In the genomic region with DNA sequence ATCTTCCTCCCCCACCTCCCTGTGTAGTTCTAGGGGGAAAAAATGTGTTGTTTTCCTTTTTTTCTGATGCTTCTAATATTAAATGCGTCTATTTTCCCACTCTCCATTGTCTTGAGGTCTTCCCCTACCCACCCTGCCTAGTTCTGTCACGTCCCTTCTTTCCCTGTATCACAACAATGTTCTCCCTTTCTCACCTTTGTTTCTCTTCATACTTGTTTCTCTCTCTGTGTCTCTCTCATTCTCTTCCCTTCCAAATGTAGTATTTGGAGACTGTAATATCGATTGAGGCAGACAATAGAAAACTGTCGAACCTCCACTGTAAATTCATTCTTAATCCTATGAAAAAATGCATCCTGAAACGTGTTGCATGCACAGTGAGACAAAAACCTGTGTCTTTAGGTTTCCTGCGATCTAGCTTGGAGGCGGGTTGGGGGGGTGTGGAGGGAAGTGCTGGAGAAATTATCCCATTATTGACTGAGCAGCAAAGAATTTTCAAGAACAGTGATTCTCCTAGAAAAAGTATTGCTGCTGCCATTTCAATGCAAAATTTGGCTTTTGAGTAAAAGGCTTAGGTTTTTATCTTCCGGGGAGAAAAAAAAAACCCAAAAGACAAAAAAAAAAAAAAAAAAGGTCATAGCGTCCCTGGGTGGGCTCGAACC, we compare ENCODE assay signal across 8 cellular contexts. TPM values are rescaled to one million over a fixed set of nuclear protein-coding genes. Genes with fewer than 3 reads are reported as not detected.
A peak's percentile ranks its signal among the peaks of the same experiment; 100 is the strongest.
DNase-seq lines count a peak whose midpoint lies in the region; ATAC-seq, FAIRE-seq and TF ChIP-seq lines count a peak whose summit lies in the region.

No MANE protein-coding gene starts in this region.

- peak overlapping the region; percentile 57 for H2AFZ ChIP-seq in HepG2 (ENCODE audit: low read length)

- peaks cover 37% of the 10 kb centered on the region for H3K4me1 ChIP-seq in HepG2 (ENCODE audit: insufficient read depth, low read length)
- peaks cover 0 to 50% (median 9%) of the 10 kb centered on the region in 4 donors for H3K4me1 ChIP-seq in right lobe of liver
- peaks cover 3 to 48% (median 36%) of the 10 kb centered on the region in 4 donors for H3K4me1 ChIP-seq in Peyer's patch
- H3K4me1 ChIP-seq in sigmoid colon: peaks cover 0 to 68% (median 65%) of the 10 kb centered on the region in 4 donors

- ATAC-seq in HepG2: no peak
- no peak for ATAC-seq in right lobe of liver
- no peak for ATAC-seq in HG03442 (IDR thresholded peaks at IDR 0.05; ENCODE audit: unreplicated experiment)

- H3K4me2 ChIP-seq in HepG2 (ENCODE audit: low read depth, low read length): peak overlapping the region; percentile 91

- H4K20me1 ChIP-seq in HepG2 (ENCODE audit: insufficient read depth, low read length): no peaks in the 10 kb centered on the region

- DNase-seq in HepG2 (ENCODE audit: low spot score) (no peak), right lobe of liver (no peak), Peyer's patch (no peak), epithelial cell of esophagus (ENCODE audit: low read depth) (peak; percentile 37), sigmoid colon (no peak), frontal cortex (ENCODE audit: low spot score in 2 of 2) (no peak)
- no peak for DNase-seq in stimulated activated CD4-positive, alpha-beta T cell treated with anti-CD3 and anti-CD28 coated beads, Interleukin-1b, Interleukin-23, amount 100 ng/mL, for 48 hours

- H3K9me3 ChIP-seq in HepG2 (ENCODE audit: low read length) (no peaks in the 10 kb centered on the region), right lobe of liver (no peaks in the 10 kb centered on the region), Peyer's patch (no peaks in the 10 kb centered on the region), sigmoid colon (no peaks in the 10 kb centered on the region)

- in situ Hi-C loops in HepG2 (cut with HindIII; ENCODE audit: extremely low pct_ligation_motif_present, low pct_unique_long_range_greater_than_20kb): loop anchor here (25.0 kb wide), 1 partner anchor 411 kb away; the partner anchor contains the start of genes ARL5C and PLXDC1

- no peak for TF ChIP-seq CTCF in HepG2 (CRISPR knock-in tag; IDR thresholded peaks at IDR 0.05)
- TF ChIP-seq CTCF in right lobe of liver (IDR thresholded peaks at IDR 0.05): no peak
- TF ChIP-seq CTCF in Peyer's patch (IDR thresholded peaks at IDR 0.05): no peak
- TF ChIP-seq CTCF in epithelial cell of esophagus (IDR thresholded peaks at IDR 0.05; ENCODE audit: insufficient read depth, low read depth, low read length, missing control alignments): no peak
- no peak for TF ChIP-seq CTCF in sigmoid colon (IDR thresholded peaks at IDR 0.05)

- no TSS peak for BruUV-seq in HepG2 (replicated peaks; lab: Mats Ljungman, UMichigan)

- H3K4me3 ChIP-seq in HepG2 (replicated peaks in 1 of 3; ENCODE audit: insufficient read depth in 1 of 3, low read depth in 2 of 3, low read length in 3 of 3) (peak overlapping the region; percentile 82 to 93 (median 84)), right lobe of liver (peak overlapping the region in 1 of 3 donors; percentile 99), Peyer's patch (peak overlapping the region; percentile 83 to 99 (median 86)), epithelial cell of esophagus (ENCODE audit: low read length) (peak overlapping the region; percentile 100), sigmoid colon (peak overlapping the region in 3 of 4 donors; percentile 82 to 92 (median 91))

- intact Hi-C loops in HepG2 (cut with micrococcal nuclease; ENCODE audit: unreplicated experiment) (loop anchor here (5.0 kb wide), 2 partner anchors 116 to 1356 kb away; no protein-coding TSS in a partner anchor), right lobe of liver (cut with DNase I) (no loop called here), sigmoid colon (cut with DNase I) (loop anchor here (2.0 kb wide), 1 partner anchor 20 kb away; the partner anchor contains the start of gene CISD3)

- WGBS in HepG2 (ENCODE audit: low lambda C conversion rate): under 1% methylated on average over 10 of the region's 10 CpGs
- 2% methylated on average over 10 of the region's 10 CpGs for WGBS in right lobe of liver (ENCODE audit: insufficient coverage, low coverage, low lambda C conversion rate, missing lambda C conversion rate)
- WGBS in sigmoid colon, 2 donors: 1 to 3% methylated on average over 10 of the region's 10 CpGs

- no peak for TF ChIP-seq EP300 in HepG2 (IDR thresholded peaks at IDR 0.05; ENCODE audit: low read depth in 2 of 2, low read length in 2 of 2)
- no peak for TF ChIP-seq EP300 in HepG2 (CRISPR knock-in tag; IDR thresholded peaks at IDR 0.05; ENCODE audit: borderline replicate concordance)
- TF ChIP-seq EP300 in sigmoid colon (IDR thresholded peaks at IDR 0.05): no peak

- peaks cover 30% of the 10 kb centered on the region for H3K79me2 ChIP-seq in HepG2 (ENCODE audit: insufficient read depth, low read length)

- H3K27ac ChIP-seq in HepG2 (ENCODE audit: extremely low read length, insufficient read depth, low read length) (peak overlapping the region; percentile 68), right lobe of liver (peak overlapping the region in 1 of 3 donors; percentile 52), Peyer's patch (peak overlapping the region; percentile 78 to 91 (median 85)), sigmoid colon (peak overlapping the region; percentile 86 to 94 (median 89))

- no peak for FAIRE-seq in HepG2 (lab: Jason Lieb, UNC)
- no peak for FAIRE-seq in frontal cortex (lab: Jason Lieb, UNC)

- TF ChIP-seq POLR2A in HepG2 (IDR thresholded peaks at IDR 0.05; ENCODE audit: insufficient read depth in 1 of 2, low read depth in 2 of 2, low read length in 2 of 2) (no peak), right lobe of liver (IDR thresholded peaks at IDR 0.05) (no peak), Peyer's patch (IDR thresholded peaks at IDR 0.05) (no peak), sigmoid colon (IDR thresholded peaks at IDR 0.05) (no peak)

- peak overlapping the region; percentile 68 for H3K9ac ChIP-seq in HepG2 (ENCODE audit: insufficient read depth, low read depth, low read length)

- TF ChIP-seq RAD21 in HepG2 (CRISPR knock-in tag; IDR thresholded peaks at IDR 0.05): no peak

- POLR2A ChIA-PET in HepG2 (lab: Yijun Ruan, JAX): interaction anchor here (0.7 to 4.4 kb wide), 13 partner anchors 13 to 290 kb away, joined by 3 to 57 read pairs (median 4); partner anchors contain the start of genes CISD3, CWC25, LASP1 and MLLT6

- H3K36me3 ChIP-seq in HepG2 (replicated peaks in 1 of 2; ENCODE audit: control insufficient read depth in 1 of 2, insufficient read depth in 2 of 2, low read length in 2 of 2) (peaks cover 7 to 15% of the 10 kb centered on the region in 2 experiments), right lobe of liver (peaks cover 0 to 15% (median 5%) of the 10 kb centered on the region in 4 donors), Peyer's patch (peaks cover 0 to 15% (median 0%) of the 10 kb centered on the region in 3 donors), sigmoid colon (peaks cover 7 to 16% (median 8%) of the 10 kb centered on the region in 4 donors)

- H3K27me3 ChIP-seq in HepG2 (ENCODE audit: control insufficient read depth in 1 of 2, insufficient read depth in 2 of 2, low read length in 2 of 2) (no peaks in the 10 kb centered on the region; a peak in 1 of 5 replicates), right lobe of liver (no peaks in the 10 kb centered on the region), Peyer's patch (no peaks in the 10 kb centered on the region), sigmoid colon (peaks cover 0 to 26% (median 0%) of the 10 kb centered on the region in 3 donors)

- CTCF ChIA-PET in HepG2 (lab: Yijun Ruan, JAX; ENCODE audit: low intra/inter-chr PET ratio, low total read pairs): no interaction called here

RNA-seq across cellular contexts. Expression of gene PSMB3, which starts 1.3 kb away (rescaled TPM):
- total RNA-seq in HepG2 (2016; rRNA removed; fragmentation: Illumina TruSeq; extraction: Trizol): 517 and 688 TPM in 2 replicates
- total RNA-seq in HepG2 (2016; cell fraction: cytosol; rRNA removed; fragmentation: Illumina TruSeq; extraction: Trizol; ENCODE audit: low read depth): 265 and 305 TPM in 2 replicates
- total RNA-seq in HepG2 (2016; cell fraction: insoluble cytoplasmic fraction; rRNA removed; fragmentation: Illumina TruSeq; extraction: Trizol): 517 and 718 TPM in 2 replicates
- total RNA-seq in HepG2 (2016; cell fraction: membrane; rRNA removed; fragmentation: Illumina TruSeq; extraction: Trizol): 175 and 189 TPM in 2 replicates
- total RNA-seq in HepG2 (2016; cell fraction: nucleus; rRNA removed; fragmentation: Illumina TruSeq; extraction: Trizol): 146 and 163 TPM in 2 replicates
- polyA plus RNA-seq in HepG2 (2011; rRNA removed): 317 and 366 TPM in 2 replicates
- polyA plus RNA-seq in HepG2 (2011; cell fraction: cytosol; rRNA removed): 470 and 640 TPM in 2 replicates
- 121 and 122 TPM in 2 replicates for polyA plus RNA-seq in HepG2 (2011; cell fraction: nucleus; rRNA removed)
- polyA plus RNA-seq in HepG2 (2012): 167 and 213 TPM in 2 replicates
- polyA plus RNA-seq in HepG2 (2016; cell fraction: cytosol; fragmentation: Illumina TruSeq; extraction: Trizol; ENCODE audit: low read depth): 206 and 222 TPM in 2 replicates
- 578 and 618 TPM in 2 replicates for polyA plus RNA-seq in HepG2 (2016; cell fraction: insoluble cytoplasmic fraction; fragmentation: Illumina TruSeq; extraction: Trizol; ENCODE audit: low read depth)
- 134 and 136 TPM in 2 replicates for polyA plus RNA-seq in HepG2 (2016; cell fraction: membrane; fragmentation: Illumina TruSeq; extraction: Trizol; ENCODE audit: low read depth)
- polyA plus RNA-seq in HepG2 (2016; cell fraction: nucleus; fragmentation: Illumina TruSeq; extraction: Trizol; ENCODE audit: insufficient read depth, low read depth): 227 and 228 TPM in 2 replicates
- 383 and 657 TPM in 2 replicates for polyA minus RNA-seq in HepG2 (2011; rRNA and poly(A)+ RNA removed; ENCODE audit: low replicate concordance)
- 84.9 and 103 TPM in 2 replicates for polyA minus RNA-seq in HepG2 (2011; cell fraction: cytosol; rRNA and poly(A)+ RNA removed)
- polyA minus RNA-seq in HepG2 (2011; cell fraction: nucleus; rRNA and poly(A)+ RNA removed): 32.9 and 35.0 TPM in 2 replicates
- total RNA-seq in right lobe of liver: 100 to 1,000 TPM in 5 of 6 experiments, 10 to 100 TPM in 1; 85.2 to 183 (median 120) TPM
- 100 to 1,000 TPM; 106 to 165 (median 109) TPM for total RNA-seq in Peyer's patch
- 100 to 1,000 TPM; 135 to 198 (median 153) TPM for total RNA-seq in sigmoid colon
- polyA plus RNA-seq in sigmoid colon: 100 to 1,000 TPM; 246 to 280 (median 258) TPM
- total RNA-seq in frontal cortex: 196 TPM

RNA-seq across cellular contexts. Expression of gene PCGF2, which starts 3.1 kb away (rescaled TPM):
- total RNA-seq in HepG2 (2016; rRNA removed; fragmentation: Illumina TruSeq; extraction: Trizol): 11.6 and 11.7 TPM in 2 replicates
- 12.6 and 19.2 TPM in 2 replicates for total RNA-seq in HepG2 (2016; cell fraction: cytosol; rRNA removed; fragmentation: Illumina TruSeq; extraction: Trizol; ENCODE audit: low read depth)
- 8.9 and 11.5 TPM in 2 replicates for total RNA-seq in HepG2 (2016; cell fraction: insoluble cytoplasmic fraction; rRNA removed; fragmentation: Illumina TruSeq; extraction: Trizol)
- total RNA-seq in HepG2 (2016; cell fraction: membrane; rRNA removed; fragmentation: Illumina TruSeq; extraction: Trizol): 33.3 and 35.3 TPM in 2 replicates
- total RNA-seq in HepG2 (2016; cell fraction: nucleus; rRNA removed; fragmentation: Illumina TruSeq; extraction: Trizol): 13.3 and 14.9 TPM in 2 replicates
- polyA plus RNA-seq in HepG2 (2011; rRNA removed): 29.4 and 30.6 TPM in 2 replicates
- polyA plus RNA-seq in HepG2 (2011; cell fraction: cytosol; rRNA removed): 18.7 and 30.8 TPM in 2 replicates
- polyA plus RNA-seq in HepG2 (2011; cell fraction: nucleus; rRNA removed): 53.9 and 68.1 TPM in 2 replicates
- 32.6 and 40.9 TPM in 2 replicates for polyA plus RNA-seq in HepG2 (2012)
- polyA plus RNA-seq in HepG2 (2016; cell fraction: cytosol; fragmentation: Illumina TruSeq; extraction: Trizol; ENCODE audit: low read depth): 194 and 224 TPM in 2 replicates
- 44.1 and 62.1 TPM in 2 replicates for polyA plus RNA-seq in HepG2 (2016; cell fraction: insoluble cytoplasmic fraction; fragmentation: Illumina TruSeq; extraction: Trizol; ENCODE audit: low read depth)
- 209 and 253 TPM in 2 replicates for polyA plus RNA-seq in HepG2 (2016; cell fraction: membrane; fragmentation: Illumina TruSeq; extraction: Trizol; ENCODE audit: low read depth)
- polyA plus RNA-seq in HepG2 (2016; cell fraction: nucleus; fragmentation: Illumina TruSeq; extraction: Trizol; ENCODE audit: insufficient read depth, low read depth): 85.1 and 95.0 TPM in 2 replicates
- polyA minus RNA-seq in HepG2 (2011; rRNA and poly(A)+ RNA removed; ENCODE audit: low replicate concordance): 11.1 and 38.8 TPM in 2 replicates
- 30.5 and 32.4 TPM in 2 replicates for polyA minus RNA-seq in HepG2 (2011; cell fraction: cytosol; rRNA and poly(A)+ RNA removed)
- polyA minus RNA-seq in HepG2 (2011; cell fraction: nucleus; rRNA and poly(A)+ RNA removed): 13.9 and 14.2 TPM in 2 replicates
- 1 to 10 TPM; 1.7 to 8.0 (median 3.9) TPM for total RNA-seq in right lobe of liver
- total RNA-seq in Peyer's patch: 10 to 100 TPM in 2 of 4 donors, 1 to 10 TPM in 2; 8.3 to 41.9 (median 14.5) TPM
- 1 to 10 TPM; 4.3 to 8.9 (median 5.6) TPM for total RNA-seq in sigmoid colon
- 10 to 100 TPM; 19.6 to 32.6 (median 22.8) TPM for polyA plus RNA-seq in sigmoid colon
- total RNA-seq in frontal cortex: 8.2 TPM

RNA-seq across cellular contexts. Expression of gene CISD3, which starts 21.1 kb away (rescaled TPM):
- total RNA-seq in HepG2 (2016; rRNA removed; fragmentation: Illumina TruSeq; extraction: Trizol): 34.1 and 42.6 TPM in 2 replicates
- 64.2 and 89.3 TPM in 2 replicates for total RNA-seq in HepG2 (2016; cell fraction: cytosol; rRNA removed; fragmentation: Illumina TruSeq; extraction: Trizol; ENCODE audit: low read depth)
- 38.9 and 39.2 TPM in 2 replicates for total RNA-seq in HepG2 (2016; cell fraction: insoluble cytoplasmic fraction; rRNA removed; fragmentation: Illumina TruSeq; extraction: Trizol)
- 72.8 and 92.2 TPM in 2 replicates for total RNA-seq in HepG2 (2016; cell fraction: membrane; rRNA removed; fragmentation: Illumina TruSeq; extraction: Trizol)
- total RNA-seq in HepG2 (2016; cell fraction: nucleus; rRNA removed; fragmentation: Illumina TruSeq; extraction: Trizol): 12.0 and 15.5 TPM in 2 replicates
- 30.0 and 34.9 TPM in 2 replicates for polyA plus RNA-seq in HepG2 (2011; rRNA removed)
- 15.0 and 24.9 TPM in 2 replicates for polyA plus RNA-seq in HepG2 (2011; cell fraction: cytosol; rRNA removed)
- 10.7 and 11.5 TPM in 2 replicates for polyA plus RNA-seq in HepG2 (2011; cell fraction: nucleus; rRNA removed)
- 34.2 TPM in 2 replicates for polyA plus RNA-seq in HepG2 (2012)
- 183 and 249 TPM in 2 replicates for polyA plus RNA-seq in HepG2 (2016; cell fraction: cytosol; fragmentation: Illumina TruSeq; extraction: Trizol; ENCODE audit: low read depth)
- 69.7 and 77.8 TPM in 2 replicates for polyA plus RNA-seq in HepG2 (2016; cell fraction: insoluble cytoplasmic fraction; fragmentation: Illumina TruSeq; extraction: Trizol; ENCODE audit: low read depth)
- 135 and 168 TPM in 2 replicates for polyA plus RNA-seq in HepG2 (2016; cell fraction: membrane; fragmentation: Illumina TruSeq; extraction: Trizol; ENCODE audit: low read depth)
- 46.2 and 46.8 TPM in 2 replicates for polyA plus RNA-seq in HepG2 (2016; cell fraction: nucleus; fragmentation: Illumina TruSeq; extraction: Trizol; ENCODE audit: insufficient read depth, low read depth)
- 16.1 and 27.0 TPM in 2 replicates for polyA minus RNA-seq in HepG2 (2011; rRNA and poly(A)+ RNA removed; ENCODE audit: low replicate concordance)
- polyA minus RNA-seq in HepG2 (2011; cell fraction: cytosol; rRNA and poly(A)+ RNA removed): 7.2 and 7.7 TPM in 2 replicates
- 7.1 and 8.1 TPM in 2 replicates for polyA minus RNA-seq in HepG2 (2011; cell fraction: nucleus; rRNA and poly(A)+ RNA removed)
- 10 to 100 TPM; 34.2 to 88.1 (median 55.1) TPM for total RNA-seq in right lobe of liver
- total RNA-seq in Peyer's patch: 10 to 100 TPM; 10.7 to 55.0 (median 43.2) TPM
- 10 to 100 TPM in 3 of 4 donors, 1 to 10 TPM in 1; 9.2 to 19.3 (median 14.6) TPM for total RNA-seq in sigmoid colon
- 100 to 1,000 TPM; 104 to 115 (median 108) TPM for polyA plus RNA-seq in sigmoid colon
- total RNA-seq in frontal cortex: 0.82 TPM

RNA-seq across cellular contexts. Expression of gene MLLT6, which starts 46.2 kb away (rescaled TPM):
- total RNA-seq in HepG2 (2016; rRNA removed; fragmentation: Illumina TruSeq; extraction: Trizol) (27.6 and 50.7 TPM in 2 replicates), right lobe of liver (10 to 100 TPM; 10.1 to 30.9 (median 25.6) TPM), Peyer's patch (100 to 1,000 TPM in 3 of 4 donors, 10 to 100 TPM in 1; 69.2 to 297 (median 190) TPM), sigmoid colon (10 to 100 TPM; 48.9 to 90.3 (median 69.9) TPM), frontal cortex (16.3 TPM)
- 41.1 and 41.6 TPM in 2 replicates for total RNA-seq in HepG2 (2016; cell fraction: cytosol; rRNA removed; fragmentation: Illumina TruSeq; extraction: Trizol; ENCODE audit: low read depth)
- 23.9 and 54.9 TPM in 2 replicates for total RNA-seq in HepG2 (2016; cell fraction: insoluble cytoplasmic fraction; rRNA removed; fragmentation: Illumina TruSeq; extraction: Trizol)
- total RNA-seq in HepG2 (2016; cell fraction: membrane; rRNA removed; fragmentation: Illumina TruSeq; extraction: Trizol): 44.6 and 48.3 TPM in 2 replicates
- total RNA-seq in HepG2 (2016; cell fraction: nucleus; rRNA removed; fragmentation: Illumina TruSeq; extraction: Trizol): 51.1 and 58.3 TPM in 2 replicates
- polyA plus RNA-seq in HepG2 (2011; rRNA removed) (69.5 TPM in 2 replicates), sigmoid colon (10 to 100 TPM; 15.3 to 86.5 (median 16.2) TPM)
- polyA plus RNA-seq in HepG2 (2011; cell fraction: cytosol; rRNA removed): 20.9 and 26.0 TPM in 2 replicates
- 261 and 305 TPM in 2 replicates for polyA plus RNA-seq in HepG2 (2011; cell fraction: nucleus; rRNA removed)
- 56.0 and 70.4 TPM in 2 replicates for polyA plus RNA-seq in HepG2 (2012)
- polyA plus RNA-seq in HepG2 (2016; cell fraction: cytosol; fragmentation: Illumina TruSeq; extraction: Trizol; ENCODE audit: low read depth): 2.1 and 3.2 TPM in 2 replicates
- polyA plus RNA-seq in HepG2 (2016; cell fraction: insoluble cytoplasmic fraction; fragmentation: Illumina TruSeq; extraction: Trizol; ENCODE audit: low read depth): 25.3 and 28.2 TPM in 2 replicates
- polyA plus RNA-seq in HepG2 (2016; cell fraction: membrane; fragmentation: Illumina TruSeq; extraction: Trizol; ENCODE audit: low read depth): 10.7 and 10.9 TPM in 2 replicates
- polyA plus RNA-seq in HepG2 (2016; cell fraction: nucleus; fragmentation: Illumina TruSeq; extraction: Trizol; ENCODE audit: insufficient read depth, low read depth): 142 and 147 TPM in 2 replicates
- 89.8 and 99.9 TPM in 2 replicates for polyA minus RNA-seq in HepG2 (2011; rRNA and poly(A)+ RNA removed; ENCODE audit: low replicate concordance)
- 29.2 and 32.2 TPM in 2 replicates for polyA minus RNA-seq in HepG2 (2011; cell fraction: cytosol; rRNA and poly(A)+ RNA removed)
- polyA minus RNA-seq in HepG2 (2011; cell fraction: nucleus; rRNA and poly(A)+ RNA removed): 156 and 194 TPM in 2 replicates

RNA-seq across cellular contexts. Expression of gene PIP4K2B, which starts 48.1 kb away (rescaled TPM):
- total RNA-seq in HepG2 (2016; rRNA removed; fragmentation: Illumina TruSeq; extraction: Trizol) (54.0 and 63.6 TPM in 2 replicates), right lobe of liver (10 to 100 TPM; 11.5 to 19.5 (median 15.4) TPM), Peyer's patch (10 to 100 TPM; 16.7 to 61.9 (median 22.8) TPM), sigmoid colon (10 to 100 TPM; 44.1 to 50.1 (median 44.6) TPM), frontal cortex (172 TPM)
- total RNA-seq in HepG2 (2016; cell fraction: cytosol; rRNA removed; fragmentation: Illumina TruSeq; extraction: Trizol; ENCODE audit: low read depth): 24.2 and 25.6 TPM in 2 replicates
- 50.9 and 54.9 TPM in 2 replicates for total RNA-seq in HepG2 (2016; cell fraction: insoluble cytoplasmic fraction; rRNA removed; fragmentation: Illumina TruSeq; extraction: Trizol)
- 49.8 and 54.0 TPM in 2 replicates for total RNA-seq in HepG2 (2016; cell fraction: membrane; rRNA removed; fragmentation: Illumina TruSeq; extraction: Trizol)
- 32.5 and 37.2 TPM in 2 replicates for total RNA-seq in HepG2 (2016; cell fraction: nucleus; rRNA removed; fragmentation: Illumina TruSeq; extraction: Trizol)
- polyA plus RNA-seq in HepG2 (2011; rRNA removed) (20.4 and 24.5 TPM in 2 replicates), sigmoid colon (10 to 100 TPM in 1 of 3 donors, 1 to 10 TPM in 2; 5.1 to 21.6 (median 6.6) TPM)
- 18.5 and 20.4 TPM in 2 replicates for polyA plus RNA-seq in HepG2 (2011; cell fraction: cytosol; rRNA removed)
- polyA plus RNA-seq in HepG2 (2011; cell fraction: nucleus; rRNA removed): 45.9 and 55.3 TPM in 2 replicates
- polyA plus RNA-seq in HepG2 (2012): 22.2 and 27.9 TPM in 2 replicates
- 12.9 and 15.0 TPM in 2 replicates for polyA plus RNA-seq in HepG2 (2016; cell fraction: cytosol; fragmentation: Illumina TruSeq; extraction: Trizol; ENCODE audit: low read depth)
- polyA plus RNA-seq in HepG2 (2016; cell fraction: insoluble cytoplasmic fraction; fragmentation: Illumina TruSeq; extraction: Trizol; ENCODE audit: low read depth): 41.7 and 46.6 TPM in 2 replicates
- 27.7 and 30.2 TPM in 2 replicates for polyA plus RNA-seq in HepG2 (2016; cell fraction: membrane; fragmentation: Illumina TruSeq; extraction: Trizol; ENCODE audit: low read depth)
- polyA plus RNA-seq in HepG2 (2016; cell fraction: nucleus; fragmentation: Illumina TruSeq; extraction: Trizol; ENCODE audit: insufficient read depth, low read depth): 62.7 and 68.7 TPM in 2 replicates
- 76.9 and 79.2 TPM in 2 replicates for polyA minus RNA-seq in HepG2 (2011; rRNA and poly(A)+ RNA removed; ENCODE audit: low replicate concordance)
- polyA minus RNA-seq in HepG2 (2011; cell fraction: cytosol; rRNA and poly(A)+ RNA removed): 17.3 and 17.5 TPM in 2 replicates
- polyA minus RNA-seq in HepG2 (2011; cell fraction: nucleus; rRNA and poly(A)+ RNA removed): 12.9 and 14.0 TPM in 2 replicates

Comparison
In these comparisons a context has a peak if more than half of its experiments do, and no peak if none do; other contexts are left out.
1. intact Hi-C loops: an anchor here in HepG2 (5.0 kb wide) and sigmoid colon (2.0 kb wide); none called in right lobe of liver.